In genomic region chr7:27211084-27211446, GRCh38 we compare ENCODE assay signal across 19 cellular contexts.
"Had no signal": no experiment of that assay in that cellular context is flagged by ENCODE, and none has a peak within 500 bp of the region (broad histone marks: within the 10 kb centered on the region; RNA-seq: fewer than 3 reads in every experiment).

No MANE protein-coding gene starts in this region.

- H3K4me1 ChIP-seq: breast epithelium had no signal

- H3K36me3 ChIP-seq: breast epithelium, esophagus squamous epithelium, gastrocnemius medialis, lower lobe of right lung, stomach, suprapubic skin had no signal

- DNase-seq: activated B cell treated with CpG ODN at 0.5 μM for 24 hours; activated CD4-positive, alpha-beta T cell treated with anti-CD3 and anti-CD28 coated beads for 4 hours; activated CD4-positive, alpha-beta T cell treated with anti-CD3 and anti-CD28 coated beads, Interleukin-2, amount 50 U/mL, for 48 hours; activated CD8-positive, alpha-beta memory T cell treated with anti-CD3 and anti-CD28 coated beads, Interleukin-2, amount 50 U/mL, for 48 hours; activated naive CD4-positive, alpha-beta T cell treated with Interleukin-2 at 50 U/mL for 16 hours; activated naive CD8-positive, alpha-beta T cell treated with anti-CD3 and anti-CD28 coated beads for 36 hours; activated T-cell treated with anti-CD3 and anti-CD28 coated beads, Interleukin-2, amount 50 U/mL, for 4 hours; esophagus squamous epithelium; gastrocnemius medialis; lower lobe of right lung; naive thymus-derived CD8-positive, alpha-beta T cell; psoas muscle; stimulated activated CD4-positive, alpha-beta T cell treated with anti-CD3 and anti-CD28 coated beads, Interleukin-2, amount 100 ng/mL, for 24 hours; stomach; T-helper 9 cell had no signal

- H3K27ac ChIP-seq: breast epithelium, coronary artery, esophagus squamous epithelium, gastrocnemius medialis, lower lobe of right lung, psoas muscle, skin epidermis, stomach, suprapubic skin had no signal
